9 cellular contexts compared by ENCODE assay signal in genomic region chr9:34493972-34494535, GRCh38. TPM values are rescaled to one million over a fixed set of nuclear protein-coding genes. Genes with fewer than 3 reads are reported as not detected.
A peak's percentile ranks its signal among the peaks of the same experiment; 100 is the strongest.
DNase-seq lines count a peak whose midpoint lies in the region; ATAC-seq lines count a peak whose summit lies in the region.
"Had no signal": no experiment of that assay in that cellular context is flagged by ENCODE, and none has a peak within 500 bp of the region (broad histone marks: within the 10 kb centered on the region; RNA-seq: fewer than 3 reads in every experiment).

No MANE protein-coding gene starts in this region.

- H3K27ac Mint-ChIP-seq in activated T-cell treated with anti-CD3 and anti-CD28 coated beads, Interleukin-2, amount 50 U/mL, for 24 hours = no peak overlapping the region
- no peak overlapping the region for H3K27ac Mint-ChIP-seq in activated CD4-positive, alpha-beta T cell treated with anti-CD3 and anti-CD28 coated beads, Interleukin-2, amount 10 ng/mL, durations not matched to agents 24 days and 14 days
- H3K27ac Mint-ChIP-seq: B cell had no signal

- DNase-seq in activated T-cell treated with anti-CD3 and anti-CD28 coated beads for 1 hour (ENCODE audit: low read depth) = peak; percentile 3
- no peak for DNase-seq in activated T-cell treated with anti-CD3 and anti-CD28 coated beads, Interleukin-2, amount 50 U/mL, for 24 hours
- DNase-seq in activated CD4-positive, alpha-beta T cell treated with anti-CD3 and anti-CD28 coated beads, Interleukin-2, amount 10 ng/mL, durations not matched to agents 24 days and 14 days = peak; percentile 85
- peak; percentile 59 for DNase-seq in left ventricle myocardium superior
- peak; percentile 65 for DNase-seq in stimulated activated CD8-positive, alpha-beta memory T cell treated with anti-CD3 and anti-CD28 coated beads, Interleukin-4, amount 100 ng/mL, for 48 hours
- no peak for DNase-seq in kidney glomerular epithelial cell (lab: John Stamatoyannopoulos, UW)

- H3K9me3 Mint-ChIP-seq in activated T-cell treated with anti-CD3 and anti-CD28 coated beads, Interleukin-2, amount 50 U/mL, for 24 hours = no peaks in the 10 kb centered on the region
- no peaks in the 10 kb centered on the region for H3K9me3 Mint-ChIP-seq in activated CD4-positive, alpha-beta T cell treated with anti-CD3 and anti-CD28 coated beads, Interleukin-2, amount 10 ng/mL, durations not matched to agents 24 days and 14 days

- intact Hi-C loops in activated CD4-positive, alpha-beta T cell treated with anti-CD3 and anti-CD28 coated beads, Interleukin-2, amount 10 ng/mL, durations not matched to agents 24 days and 14 days (cut with micrococcal nuclease) = no loop called here
- intact Hi-C loops in left ventricle myocardium superior (cut with micrococcal nuclease) = loop anchor here (10.0 kb wide), 1 partner anchor 89 kb away; no protein-coding TSS in a partner anchor

- H3K36me3 Mint-ChIP-seq in activated T-cell treated with anti-CD3 and anti-CD28 coated beads, Interleukin-2, amount 50 U/mL, for 24 hours (ENCODE audit: low read depth) = no peaks in the 10 kb centered on the region
- no peaks in the 10 kb centered on the region for H3K36me3 Mint-ChIP-seq in activated CD4-positive, alpha-beta T cell treated with anti-CD3 and anti-CD28 coated beads, Interleukin-2, amount 10 ng/mL, durations not matched to agents 24 days and 14 days (ENCODE audit: low read depth)

- ATAC-seq in left ventricle myocardium superior (peak; percentile 68), HG03378 (IDR thresholded peaks at IDR 0.05; ENCODE audit: unreplicated experiment) (no peak), HG02623 (IDR thresholded peaks at IDR 0.05; ENCODE audit: unreplicated experiment) (no peak)

- no peaks in the 10 kb centered on the region for H3K4me1 Mint-ChIP-seq in activated T-cell treated with anti-CD3 and anti-CD28 coated beads, Interleukin-2, amount 50 U/mL, for 24 hours (ENCODE audit: low read depth)
- H3K4me1 Mint-ChIP-seq in activated CD4-positive, alpha-beta T cell treated with anti-CD3 and anti-CD28 coated beads, Interleukin-2, amount 10 ng/mL, durations not matched to agents 24 days and 14 days = no peaks in the 10 kb centered on the region
- H3K4me1 Mint-ChIP-seq: B cell had no signal

- no peak overlapping the region for H3K4me3 Mint-ChIP-seq in activated T-cell treated with anti-CD3 and anti-CD28 coated beads, Interleukin-2, amount 50 U/mL, for 24 hours
- no peak overlapping the region for H3K4me3 Mint-ChIP-seq in activated CD4-positive, alpha-beta T cell treated with anti-CD3 and anti-CD28 coated beads, Interleukin-2, amount 10 ng/mL, durations not matched to agents 24 days and 14 days
- H3K4me3 Mint-ChIP-seq: B cell had no signal

- H3K27me3 Mint-ChIP-seq in activated T-cell treated with anti-CD3 and anti-CD28 coated beads, Interleukin-2, amount 50 U/mL, for 24 hours = peaks cover 35% of the 10 kb centered on the region
- H3K27me3 Mint-ChIP-seq in activated CD4-positive, alpha-beta T cell treated with anti-CD3 and anti-CD28 coated beads, Interleukin-2, amount 10 ng/mL, durations not matched to agents 24 days and 14 days = peaks cover 8% of the 10 kb centered on the region

RNA-seq across cellular contexts. Expression of gene ENHO, which starts 28.7 kb away (rescaled TPM):
- not detected in 2 replicates for total RNA-seq in activated CD4-positive, alpha-beta T cell treated with anti-CD3 and anti-CD28 coated beads, Interleukin-2, amount 10 ng/mL, durations not matched to agents 24 days and 14 days
- total RNA-seq in left ventricle myocardium superior = 0.40 TPM
- total RNA-seq: B cell had no signal

RNA-seq across cellular contexts. Expression of gene DNAI1, which starts 35.4 kb away (rescaled TPM):
- total RNA-seq in activated CD4-positive, alpha-beta T cell treated with anti-CD3 and anti-CD28 coated beads, Interleukin-2, amount 10 ng/mL, durations not matched to agents 24 days and 14 days = not detected in 2 replicates
- total RNA-seq in left ventricle myocardium superior = not detected
- total RNA-seq: B cell had no signal

RNA-seq across cellular contexts. Expression of gene FAM219A, which starts 35.7 kb away (rescaled TPM):
- total RNA-seq in activated CD4-positive, alpha-beta T cell treated with anti-CD3 and anti-CD28 coated beads, Interleukin-2, amount 10 ng/mL, durations not matched to agents 24 days and 14 days = 13.6 and 16.3 TPM in 2 replicates
- total RNA-seq in left ventricle myocardium superior = 19.7 TPM

Comparison
In these comparisons a context has a peak if more than half of its experiments do, and no peak if none do; other contexts are left out.
1. DNase-seq: peak in activated T-cell treated with anti-CD3 and anti-CD28 coated beads for 1 hour (single experiment), activated CD4-positive, alpha-beta T cell treated with anti-CD3 and anti-CD28 coated beads, Interleukin-2, amount 10 ng/mL, durations not matched to agents 24 days and 14 days (single experiment), left ventricle myocardium superior (single experiment) and stimulated activated CD8-positive, alpha-beta memory T cell treated with anti-CD3 and anti-CD28 coated beads, Interleukin-4, amount 100 ng/mL, for 48 hours (single experiment); none in activated T-cell treated with anti-CD3 and anti-CD28 coated beads, Interleukin-2, amount 50 U/mL, for 24 hours (single experiment) and kidney glomerular epithelial cell (single experiment).